Comparison of ENCODE assay signal across 9 cellular contexts in genomic region chr15:39729500-39729899, GRCh38.
"Had no signal": no experiment of that assay in that cellular context is flagged by ENCODE, and none has a peak within 500 bp of the region (broad histone marks: within the 10 kb centered on the region; RNA-seq: fewer than 3 reads in every experiment).

No MANE protein-coding gene starts in this region.

- H3K9me3 ChIP-seq: HAP-1 had no signal

- H3K27ac ChIP-seq: KMS-11 had no signal

- H2AFZ ChIP-seq: GM23338 had no signal

- H3K9ac ChIP-seq: KMS-11 had no signal

- H3K36me3 ChIP-seq: HAP-1 had no signal

- H3K27ac Mint-ChIP-seq: GM23338 had no signal

- H3K4me1 Mint-ChIP-seq: GM23338 had no signal

- DNase-seq: H7, IMR-90, Karpas-422, KBM-7 had no signal

- H3K4me3 ChIP-seq: GM23338, HAP-1 had no signal

- ATAC-seq: GM23338, HCT116 had no signal

- H3K4me1 ChIP-seq: HAP-1 had no signal

- H3K4me3 Mint-ChIP-seq: GM23338 had no signal

- H3K9me3 Mint-ChIP-seq: GM23338 had no signal

- FAIRE-seq: HTR-8/SVneo had no signal

- H3K4me2 ChIP-seq: GM23338, KMS-11 had no signal
